Comparison of ENCODE assay signal across 23 cellular contexts in genomic region chr2:33313039-33313438, GRCh38.
"Had no signal": no experiment of that assay in that cellular context is flagged by ENCODE, and none has a peak within 500 bp of the region (broad histone marks: within the 10 kb centered on the region; RNA-seq: fewer than 3 reads in every experiment).

No MANE protein-coding gene starts in this region.

- ATAC-seq: PC-3, T-cell had no signal

- H3K4me2 ChIP-seq: KMS-11 had no signal

- H3K9me3 ChIP-seq: breast epithelium, MG63, SJSA1 had no signal

- H3K27ac ChIP-seq: breast epithelium, KMS-11, SJSA1 had no signal

- H3K4me3 ChIP-seq: breast epithelium, MG63, SJSA1 had no signal

- H3K36me3 ChIP-seq: breast epithelium, MG63, SJSA1 had no signal

- H3K27me3 ChIP-seq: breast epithelium, MG63, SJSA1 had no signal

- H3K4me1 ChIP-seq: breast epithelium, SJSA1 had no signal

- H3K9ac ChIP-seq: KMS-11 had no signal

- DNase-seq: activated B cell treated with CpG ODN at 0.5 μM for 24 hours; activated CD4-positive, alpha-beta memory T cell treated with anti-CD3 and anti-CD28 coated beads, Interleukin-2, amount 10 ng/mL, durations not matched to agents 7 days and 5 days; activated CD4-positive, alpha-beta T cell treated with anti-CD3 and anti-CD28 coated beads for 1 hour; activated CD4-positive, alpha-beta T cell treated with anti-CD3 and anti-CD28 coated beads, Interleukin-2, amount 10 ng/mL, durations not matched to agents 7 days and 5 days; activated effector memory CD4-positive, alpha-beta T cell treated with anti-CD3 and anti-CD28 coated beads, Interleukin-2, amount 50 U/mL, for 16 hours; activated naive CD4-positive, alpha-beta T cell treated with Interleukin-2 at 50 U/mL for 16 hours; activated T-cell treated with anti-CD3 and anti-CD28 coated beads for 4 hours; caudate nucleus; MG63; MV-4-11; NCI-H1092 treated with DMSO at 0.1 percent for 48 hours; NCI-H1417 treated with DMSO at 0.1 percent for 48 hours; NCI-H1694 treated with DMSO at 0.1 percent for 48 hours; NCI-H2029 treated with DMSO at 0.1 percent for 48 hours; NCI-H345; NCI-H510A; PC-3; SHP77; T-cell; T1000 had no signal
